Comparison of ENCODE assay signal across 14 cellular contexts in genomic region chr7:81150951-81151361, GRCh38.
DNase-seq lines count a peak whose midpoint lies in the region; ATAC-seq and TF ChIP-seq lines count a peak whose summit lies in the region.
"Had no signal": no experiment of that assay in that cellular context is flagged by ENCODE, and none has a peak within 500 bp of the region (broad histone marks: within the 10 kb centered on the region; RNA-seq: fewer than 3 reads in every experiment).

No MANE protein-coding gene starts in this region.

- H3K79me2 ChIP-seq in PC-9 (ENCODE audit: low read depth): no peaks in the 10 kb centered on the region

- DNase-seq in EL (peak; percentile 18), PC-9 (no peak), foreskin melanocyte (peak; percentile 46), occipital lobe (lab: John Stamatoyannopoulos, UW) (peak; percentile 13), GDM1 (lab: John Stamatoyannopoulos, UW) (no peak)
- DNase-seq in activated naive CD8-positive, alpha-beta T cell treated with anti-CD3 and anti-CD28 coated beads, Interleukin-2, amount 50 U/mL, for 24 hours: no peak
- DNase-seq: activated B cell treated with CpG ODN at 0.5 μM for 24 hours, activated T-cell treated with anti-CD3 and anti-CD28 coated beads for 4 hours, SJCRH30 had no signal

- no TSS peak for BruUV-seq in PC-9 (replicated peaks; lab: Mats Ljungman, UMichigan)

- 56 to 60% methylated on average over 1 of the region's 1 CpG for WGBS in gastroesophageal sphincter (ENCODE audit: low coverage in 1 of 2), 2 donors

- H4K20me1 ChIP-seq in PC-9 (ENCODE audit: insufficient read depth): no peaks in the 10 kb centered on the region

- H3K36me3 Mint-ChIP-seq in activated naive CD8-positive, alpha-beta T cell treated with anti-CD3 and anti-CD28 coated beads, Interleukin-2, amount 50 U/mL, for 24 hours (ENCODE audit: low read depth): no peaks in the 10 kb centered on the region

- no peaks in the 10 kb centered on the region for H3K4me1 ChIP-seq in PC-9 (replicated peaks; ENCODE audit: insufficient read depth)
- H3K4me1 ChIP-seq in gastroesophageal sphincter: no peaks in the 10 kb centered on the region
- H3K4me1 ChIP-seq: vagina had no signal

- no peak overlapping the region for H3K27ac Mint-ChIP-seq in activated naive CD8-positive, alpha-beta T cell treated with anti-CD3 and anti-CD28 coated beads, Interleukin-2, amount 50 U/mL, for 24 hours
- H3K27ac Mint-ChIP-seq: activated B cell treated with CpG ODN at 0.5 μM for 24 hours; natural killer cell treated with Interleukin-12 subunit alpha and Interleukin-12 subunit beta and Interleukin-15 and Interleukin-18, amount 100 ng/mL, for 72 hours had no signal

- H3K36me3 ChIP-seq in PC-9 (ENCODE audit: low read depth) (no peaks in the 10 kb centered on the region), gastroesophageal sphincter (no peaks in the 10 kb centered on the region)
- H3K36me3 ChIP-seq: SJCRH30, vagina had no signal

- no peak overlapping the region for H3K4me3 ChIP-seq in PC-9
- H3K4me3 ChIP-seq in gastroesophageal sphincter: no peak overlapping the region
- H3K4me3 ChIP-seq: K562, SJCRH30, vagina had no signal

- H3K9me3 ChIP-seq in PC-9 (ENCODE audit: insufficient read depth, low read depth) (no peaks in the 10 kb centered on the region), gastroesophageal sphincter (no peaks in the 10 kb centered on the region)
- H3K9me3 ChIP-seq: vagina had no signal

- ATAC-seq in activated naive CD8-positive, alpha-beta T cell treated with anti-CD3 and anti-CD28 coated beads, Interleukin-2, amount 50 U/mL, for 24 hours: no peak
- no peak for ATAC-seq in gastroesophageal sphincter
- no peak for ATAC-seq in GM19397 (IDR thresholded peaks at IDR 0.05; ENCODE audit: unreplicated experiment)
- ATAC-seq: K562; natural killer cell treated with Interleukin-12 subunit alpha and Interleukin-12 subunit beta and Interleukin-15 and Interleukin-18, amount 100 ng/mL, for 72 hours had no signal

- intact Hi-C loops in PC-9 (cut with micrococcal nuclease; ENCODE audit: unreplicated experiment): no loop called here

- no peaks in the 10 kb centered on the region; the same call in 1 of the 2 replicates for H3K9me2 ChIP-seq in PC-9 (ENCODE audit: insufficient read depth)

- H3K4me3 Mint-ChIP-seq in activated naive CD8-positive, alpha-beta T cell treated with anti-CD3 and anti-CD28 coated beads, Interleukin-2, amount 50 U/mL, for 24 hours: no peak overlapping the region
- H3K4me3 Mint-ChIP-seq: activated B cell treated with CpG ODN at 0.5 μM for 24 hours; natural killer cell treated with Interleukin-12 subunit alpha and Interleukin-12 subunit beta and Interleukin-15 and Interleukin-18, amount 100 ng/mL, for 72 hours had no signal

- POLR2A ChIA-PET in PC-9 (lab: Charles Lee; ENCODE audit: unreplicated experiment): no interaction called here

- 0 out of 2 replicates have a peak overlapping the region, but pooled peaks have one; percentile 5 for H2AFZ ChIP-seq in PC-9

- TF ChIP-seq CTCF in PC-9 (conservative IDR thresholded peaks at IDR 0.05) (no peak), gastroesophageal sphincter (IDR thresholded peaks at IDR 0.05) (no peak)

- H3K27ac ChIP-seq in PC-9 (no peak overlapping the region), gastroesophageal sphincter (no peak overlapping the region)
- H3K27ac ChIP-seq: SJCRH30, vagina had no signal

- no peak for TF ChIP-seq POLR2A in gastroesophageal sphincter (IDR thresholded peaks at IDR 0.05)

- no peaks in the 10 kb centered on the region for H3K27me3 Mint-ChIP-seq in activated naive CD8-positive, alpha-beta T cell treated with anti-CD3 and anti-CD28 coated beads, Interleukin-2, amount 50 U/mL, for 24 hours
- H3K27me3 Mint-ChIP-seq: activated B cell treated with CpG ODN at 0.5 μM for 24 hours; natural killer cell treated with Interleukin-12 subunit alpha and Interleukin-12 subunit beta and Interleukin-15 and Interleukin-18, amount 100 ng/mL, for 72 hours had no signal

- no peaks in the 10 kb centered on the region for H3F3A ChIP-seq in PC-9 (ENCODE audit: insufficient read depth, low read depth)

- H3K9me3 Mint-ChIP-seq in activated naive CD8-positive, alpha-beta T cell treated with anti-CD3 and anti-CD28 coated beads, Interleukin-2, amount 50 U/mL, for 24 hours: peaks cover 4% of the 10 kb centered on the region

- CTCF ChIA-PET in PC-9 (lab: Charles Lee): no interaction called here

- H3K4me1 Mint-ChIP-seq in activated naive CD8-positive, alpha-beta T cell treated with anti-CD3 and anti-CD28 coated beads, Interleukin-2, amount 50 U/mL, for 24 hours: no peaks in the 10 kb centered on the region
- H3K4me1 Mint-ChIP-seq: activated B cell treated with CpG ODN at 0.5 μM for 24 hours had no signal

- TF ChIP-seq EP300 in gastroesophageal sphincter (IDR thresholded peaks at IDR 0.05): no peak

- H3K4me2 ChIP-seq in PC-9: no peak overlapping the region

- no peaks in the 10 kb centered on the region for H3K27me3 ChIP-seq in PC-9 (ENCODE audit: insufficient read depth, low read depth)
- no peaks in the 10 kb centered on the region for H3K27me3 ChIP-seq in gastroesophageal sphincter
- H3K27me3 ChIP-seq: SJCRH30, vagina had no signal

Comparison
In these comparisons a context has a peak if more than half of its experiments do, and no peak if none do; other contexts are left out.
1. DNase-seq: peak in EL (single experiment), foreskin melanocyte (single experiment) and occipital lobe (single experiment); none in PC-9 (0 of 2), activated naive CD8-positive, alpha-beta T cell treated with anti-CD3 and anti-CD28 coated beads, Interleukin-2, amount 50 U/mL, for 24 hours (single experiment) and GDM1 (single experiment).